Comparison of ENCODE assay signal across 21 cellular contexts in the genomic region with DNA sequence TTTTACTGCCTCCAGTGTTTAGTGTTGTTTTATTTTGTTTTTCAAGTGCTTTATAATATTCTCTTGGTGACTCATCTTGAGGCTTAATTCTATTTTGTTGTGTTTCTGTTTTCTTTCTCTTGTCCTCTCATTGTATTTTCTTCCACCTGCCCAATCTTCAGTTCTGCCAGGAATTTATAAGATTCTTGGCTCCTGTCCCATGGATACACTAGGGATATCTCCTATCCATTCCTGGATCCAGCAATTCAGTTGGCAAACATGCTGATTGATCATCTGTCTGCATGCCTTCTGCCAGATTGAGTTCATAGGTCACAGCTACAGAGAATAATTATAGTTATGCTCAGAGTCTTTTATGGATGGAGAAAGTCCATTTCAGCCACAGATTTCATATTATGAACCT.
DNase-seq lines count a peak whose midpoint lies in the region; ATAC-seq, FAIRE-seq and TF ChIP-seq lines count a peak whose summit lies in the region.
"Had no signal": no experiment of that assay in that cellular context is flagged by ENCODE, and none has a peak within 500 bp of the region (broad histone marks: within the 10 kb centered on the region; RNA-seq: fewer than 3 reads in every experiment).

No MANE protein-coding gene starts in this region.

- no peaks in the 10 kb centered on the region for H3K9me3 ChIP-seq in SK-N-SH
- H3K9me3 ChIP-seq: ascending aorta, transverse colon had no signal

- POLR2A ChIA-PET in SK-N-SH (lab: Yijun Ruan, JAX) = no interaction called here

- TF ChIP-seq EP300 in SK-N-SH (IDR thresholded peaks at IDR 0.05; ENCODE audit: borderline replicate concordance in 1 of 2, low read depth in 1 of 2, low read length in 1 of 2) = no peak

- TF ChIP-seq POLR2A in H54 (IDR thresholded peaks at IDR 0.05; ENCODE audit: low read depth, low read length) = no peak

- H3K27ac Mint-ChIP-seq in glutamatergic neuron (ENCODE audit: unreplicated experiment) (peak overlapping the region; percentile 59), GM23338 (no peak overlapping the region)
- peak overlapping the region in 1 of 2 donors; percentile 2 for H3K27ac Mint-ChIP-seq in stimulated activated naive CD8-positive, alpha-beta T cell treated with anti-CD3 and anti-CD28 coated beads, Interleukin-15, amount 100 ng/mL, for 72 hours
- H3K27ac Mint-ChIP-seq: activated naive CD4-positive, alpha-beta T cell treated with anti-CD3 and anti-CD28 coated beads, Interleukin-2, amount 50 U/mL, for 24 hours; nephron progenitor cell had no signal

- H3K27me3 ChIP-seq in SK-N-SH (ENCODE audit: insufficient read depth) (no peaks in the 10 kb centered on the region), GM23338 (ENCODE audit: insufficient read depth) (no peaks in the 10 kb centered on the region)
- H3K27me3 ChIP-seq: ascending aorta, transverse colon had no signal

- TF ChIP-seq CTCF in SK-N-SH (IDR thresholded peaks at IDR 0.05) = no peak
- no peak for TF ChIP-seq CTCF in glutamatergic neuron (IDR thresholded peaks at IDR 0.05; ENCODE audit: partially characterized antibody, unreplicated experiment)
- TF ChIP-seq CTCF in GM23338 (conservative IDR thresholded peaks at IDR 0.05; ENCODE audit: low read depth in 2 of 2) = no peak

- H3K4me1 Mint-ChIP-seq in glutamatergic neuron (ENCODE audit: low read depth, unreplicated experiment) = peaks cover 10% of the 10 kb centered on the region
- no peaks in the 10 kb centered on the region for H3K4me1 Mint-ChIP-seq in stimulated activated naive CD8-positive, alpha-beta T cell treated with anti-CD3 and anti-CD28 coated beads, Interleukin-15, amount 100 ng/mL, for 72 hours
- H3K4me1 Mint-ChIP-seq in GM23338 = no peaks in the 10 kb centered on the region
- H3K4me1 Mint-ChIP-seq: activated naive CD4-positive, alpha-beta T cell treated with anti-CD3 and anti-CD28 coated beads, Interleukin-2, amount 50 U/mL, for 24 hours; central memory CD8-positive, alpha-beta T cell had no signal

- no peak overlapping the region for H2AFZ ChIP-seq in SK-N-SH (ENCODE audit: low read depth)
- no peak overlapping the region for H2AFZ ChIP-seq in GM23338

- H3K27me3 Mint-ChIP-seq in glutamatergic neuron (ENCODE audit: unreplicated experiment) (no peaks in the 10 kb centered on the region), GM23338 (ENCODE audit: insufficient read depth, low read depth, poor library complexity) (peaks cover 1% of the 10 kb centered on the region)
- no peaks in the 10 kb centered on the region for H3K27me3 Mint-ChIP-seq in stimulated activated naive CD8-positive, alpha-beta T cell treated with anti-CD3 and anti-CD28 coated beads, Interleukin-15, amount 100 ng/mL, for 72 hours
- H3K27me3 Mint-ChIP-seq: activated naive CD4-positive, alpha-beta T cell treated with anti-CD3 and anti-CD28 coated beads, Interleukin-2, amount 50 U/mL, for 24 hours; central memory CD8-positive, alpha-beta T cell had no signal

- CTCF ChIA-PET in SK-N-SH (lab: Yijun Ruan, JAX) = interaction anchor here (0.8 to 1.0 kb wide), 2 partner anchors 16 to 141 kb away, joined by 3 to 4 read pairs; a partner anchor contains a TSS

- peak overlapping the region in 1 of 2 experiments; percentile 72; a peak in 2 of 4 replicates for H3K27ac ChIP-seq in SK-N-SH (ENCODE audit: low read depth in 2 of 2, low read length in 1 of 2)
- no peak overlapping the region for H3K27ac ChIP-seq in GM23338 (ENCODE audit: low read depth)
- H3K27ac ChIP-seq: ascending aorta, C4-2B, transverse colon had no signal

- H3K9me2 ChIP-seq in SK-N-SH (peaks cover 3% of the 10 kb centered on the region; the same call in 1 of the 2 replicates), GM23338 (ENCODE audit: insufficient read depth) (no peaks in the 10 kb centered on the region)

- no peak for TF ChIP-seq RAD21 in SK-N-SH (IDR thresholded peaks at IDR 0.05; ENCODE audit: low read length)

- no peak overlapping the region for H3K4me2 ChIP-seq in SK-N-SH
- no peak overlapping the region for H3K4me2 ChIP-seq in GM23338

- H4K20me1 ChIP-seq in SK-N-SH (ENCODE audit: insufficient read depth) (no peaks in the 10 kb centered on the region), GM23338 (replicated peaks; ENCODE audit: insufficient read depth) (no peaks in the 10 kb centered on the region)

- H3K36me3 Mint-ChIP-seq in glutamatergic neuron (ENCODE audit: unreplicated experiment) (no peaks in the 10 kb centered on the region), GM23338 (ENCODE audit: low read depth) (no peaks in the 10 kb centered on the region)
- H3K36me3 Mint-ChIP-seq: activated naive CD4-positive, alpha-beta T cell treated with anti-CD3 and anti-CD28 coated beads, Interleukin-2, amount 50 U/mL, for 24 hours had no signal

- H3K36me3 ChIP-seq in SK-N-SH (replicated peaks in 1 of 2; ENCODE audit: control insufficient read depth in 1 of 2, insufficient read depth in 2 of 2, low read length in 1 of 2) (no peaks in the 10 kb centered on the region), GM23338 (ENCODE audit: insufficient read depth) (no peaks in the 10 kb centered on the region)
- H3K36me3 ChIP-seq: ascending aorta, transverse colon had no signal

- no peak overlapping the region for H3K4me3 ChIP-seq in SK-N-SH (ENCODE audit: low read depth in 2 of 2, low read length in 1 of 2)
- no peak overlapping the region for H3K4me3 ChIP-seq in GM23338
- H3K4me3 ChIP-seq: ascending aorta, K562, transverse colon had no signal

- H3K9ac ChIP-seq in SK-N-SH = no peak overlapping the region

- FAIRE-seq in H54 (lab: Jason Lieb, UNC) = no peak
- FAIRE-seq: GM12891, K562 had no signal

- H3K79me2 ChIP-seq in SK-N-SH (ENCODE audit: insufficient read depth) (no peaks in the 10 kb centered on the region), GM23338 (replicated peaks; ENCODE audit: insufficient read depth) (no peaks in the 10 kb centered on the region)

- ATAC-seq in stimulated activated naive CD8-positive, alpha-beta T cell treated with anti-CD3 and anti-CD28 coated beads, Interleukin-15, amount 100 ng/mL, for 72 hours = no peak
- ATAC-seq in GM19452 (IDR thresholded peaks at IDR 0.05; ENCODE audit: unreplicated experiment) (no peak), GM23338 (no peak)
- ATAC-seq: esophagus mucosa; K562; stimulated activated naive CD8-positive, alpha-beta T cell treated with anti-CD3 and anti-CD28 coated beads, Interleukin-15, Interleukin-2, amounts not matched to agents 100 U/mL and 50 U/mL, for 24 hours had no signal

- H3K4me1 ChIP-seq in SK-N-SH (ENCODE audit: control insufficient read depth in 1 of 2, insufficient read depth in 2 of 2, low read depth in 1 of 2, low read length in 1 of 2) (peaks cover 0 to 7% of the 10 kb centered on the region in 2 experiments; a peak in 2 of 4 replicates), GM23338 (ENCODE audit: insufficient read depth) (no peaks in the 10 kb centered on the region)
- H3K4me1 ChIP-seq: ascending aorta had no signal

- H3K4me3 Mint-ChIP-seq in glutamatergic neuron (ENCODE audit: unreplicated experiment) = peak overlapping the region; percentile 2
- H3K4me3 Mint-ChIP-seq in stimulated activated naive CD8-positive, alpha-beta T cell treated with anti-CD3 and anti-CD28 coated beads, Interleukin-15, amount 100 ng/mL, for 72 hours = no peak overlapping the region
- H3K4me3 Mint-ChIP-seq in GM23338 = no peak overlapping the region
- H3K4me3 Mint-ChIP-seq: activated naive CD4-positive, alpha-beta T cell treated with anti-CD3 and anti-CD28 coated beads, Interleukin-2, amount 50 U/mL, for 24 hours; central memory CD8-positive, alpha-beta T cell; nephron progenitor cell had no signal

- DNase-seq in DMS 273 treated with DMSO at 0.1 percent for 48 hours (lab: John Stamatoyannopoulos, UW) (peak; percentile 71), NCI-H2029 (lab: John Stamatoyannopoulos, UW) (peak; percentile 55), SK-N-SH (no peak), glutamatergic neuron (no peak), H54 (ENCODE audit: insufficient read length, low spot score) (no peak), GM23338 (ENCODE audit: low spot score) (no peak)
- DNase-seq in stimulated activated naive CD8-positive, alpha-beta T cell treated with anti-CD3 and anti-CD28 coated beads, Interleukin-15, amount 100 ng/mL, for 72 hours = no peak
- DNase-seq: activated CD4-positive, alpha-beta T cell treated with anti-CD3 and anti-CD28 coated beads for 1 hour; effector CD4-positive, alpha-beta T cell; H7; nephron progenitor cell; stimulated activated naive CD8-positive, alpha-beta T cell treated with anti-CD3 and anti-CD28 coated beads, Interleukin-15, Interleukin-2, amounts not matched to agents 100 U/mL and 50 U/mL, for 24 hours; transverse colon had no signal

- H3K9me3 Mint-ChIP-seq in glutamatergic neuron (ENCODE audit: unreplicated experiment) (no peaks in the 10 kb centered on the region), GM23338 (no peaks in the 10 kb centered on the region)
- no peaks in the 10 kb centered on the region for H3K9me3 Mint-ChIP-seq in stimulated activated naive CD8-positive, alpha-beta T cell treated with anti-CD3 and anti-CD28 coated beads, Interleukin-15, amount 100 ng/mL, for 72 hours
- H3K9me3 Mint-ChIP-seq: activated naive CD4-positive, alpha-beta T cell treated with anti-CD3 and anti-CD28 coated beads, Interleukin-2, amount 50 U/mL, for 24 hours; nephron progenitor cell had no signal

- H3F3A ChIP-seq in SK-N-SH (replicated peaks; ENCODE audit: insufficient read depth) = peaks cover 7% of the 10 kb centered on the region
- no peaks in the 10 kb centered on the region for H3F3A ChIP-seq in GM23338 (replicated peaks; ENCODE audit: low read depth)

TF ChIP-seq in SK-N-SH, 30 proteins besides CTCF, POLR2A, EP300 and RAD21 (continues in another document):
- TF ChIP-seq TCF12 (IDR thresholded peaks at IDR 0.05) (peak; percentile 14; the same call in 1 of the 2 replicates), JUND (IDR thresholded peaks at IDR 0.05) (no peak), MXI1 (IDR thresholded peaks at IDR 0.05; ENCODE audit: low read depth, low read length) (no peak), NFIC (IDR thresholded peaks at IDR 0.05; ENCODE audit: borderline replicate concordance) (peak; percentile 46), FOXJ3 (CRISPR knock-in tag; IDR thresholded peaks at IDR 0.05) (no peak)
- TF ChIP-seq, protein P1, sequence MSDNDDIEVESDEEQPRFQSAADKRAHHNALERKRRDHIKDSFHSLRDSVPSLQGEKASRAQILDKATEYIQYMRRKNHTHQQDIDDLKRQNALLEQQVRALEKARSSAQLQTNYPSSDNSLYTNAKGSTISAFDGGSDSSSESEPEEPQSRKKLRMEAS (IDR thresholded peaks at IDR 0.05; ENCODE audit: low read depth) = no peak

TF ChIP-seq in GM23338, 12 proteins besides CTCF, POLR2A, EP300 and RAD21 (continues in another document):
- TF ChIP-seq NANOG (IDR thresholded peaks at IDR 0.05; ENCODE audit: borderline replicate concordance) = no peak

Comparison
In these comparisons a context has a peak if more than half of its experiments do, and no peak if none do; other contexts are left out.
1. DNase-seq: peak in DMS 273 treated with DMSO at 0.1 percent for 48 hours (single experiment) and NCI-H2029 (single experiment); none in SK-N-SH (single experiment), glutamatergic neuron (single experiment), stimulated activated naive CD8-positive, alpha-beta T cell treated with anti-CD3 and anti-CD28 coated beads, Interleukin-15, amount 100 ng/mL, for 72 hours (0 of 2), H54 (single experiment) and GM23338 (single experiment).